In genomic region chr19:18741566-18742121, GRCh38 we compare ENCODE assay signal across 1 cellular context.
TF ChIP-seq lines count a peak whose summit lies in the region.

No MANE protein-coding gene starts in this region.

TF ChIP-seq in H1, 55 proteins besides CTCF, POLR2A, EP300 and RAD21:
- TF ChIP-seq KDM5A (IDR thresholded peaks at IDR 0.05; ENCODE audit: low read length), result no peak
- TF ChIP-seq EZH2 (IDR thresholded peaks at IDR 0.05; ENCODE audit: low read depth, low read length, severe bottlenecking), result no peak
- TF ChIP-seq PHF8 (conservative IDR thresholded peaks at IDR 0.05; ENCODE audit: low read depth, low read length), result no peak
- no peak for TF ChIP-seq SIRT6 (IDR thresholded peaks at IDR 0.05; ENCODE audit: low read length)
- TF ChIP-seq ZNF274 (IDR thresholded peaks at IDR 0.05; ENCODE audit: borderline replicate concordance, extremely low read depth, low read length), result no peak
- TF ChIP-seq TAF1 (IDR thresholded peaks at IDR 0.05; ENCODE audit: low read depth, low read length), result no peak
- no peak for TF ChIP-seq SP2 (IDR thresholded peaks at IDR 0.05; ENCODE audit: low read length)
- TF ChIP-seq SUZ12 (IDR thresholded peaks at IDR 0.05; ENCODE audit: low read length), result no peak
- no peak for TF ChIP-seq CHD1 (IDR thresholded peaks at IDR 0.05; ENCODE audit: low read depth, low read length)
- TF ChIP-seq GTF2F1 (IDR thresholded peaks at IDR 0.05; ENCODE audit: borderline replicate concordance, low read depth, low read length), result no peak
- TF ChIP-seq TBP (IDR thresholded peaks at IDR 0.05; ENCODE audit: low read depth, low read length), result no peak
- no peak for TF ChIP-seq FOSL1 (IDR thresholded peaks at IDR 0.05; ENCODE audit: insufficient read depth, low read depth, low read length)
- TF ChIP-seq JUND (IDR thresholded peaks at IDR 0.05; ENCODE audit: low read length), result no peak
- no peak for TF ChIP-seq ASH2L (IDR thresholded peaks at IDR 0.05; ENCODE audit: low read length)
- no peak for TF ChIP-seq EGR1 (IDR thresholded peaks at IDR 0.05; ENCODE audit: borderline replicate concordance, low read depth, low read length)
